In the genomic region with DNA sequence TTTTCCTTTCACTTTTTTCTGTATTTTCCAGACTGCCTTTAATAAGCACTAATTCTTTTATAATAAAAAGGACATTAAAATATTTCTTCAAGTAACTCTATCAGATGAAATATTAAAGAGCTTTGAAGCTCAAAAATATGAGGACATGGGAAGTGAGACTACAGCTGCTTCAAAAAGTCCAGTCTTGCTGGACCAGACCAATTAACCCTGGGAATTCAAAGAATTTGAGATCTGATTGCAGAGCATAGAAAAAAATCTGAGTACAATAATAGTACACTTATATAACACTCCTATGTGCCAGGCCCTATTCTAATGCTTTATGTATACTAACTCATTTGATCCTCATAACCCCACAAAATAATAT, we compare ENCODE assay signal across 10 cellular contexts. TPM values are rescaled to one million over a fixed set of nuclear protein-coding genes. Genes with fewer than 3 reads are reported as not detected.
DNase-seq lines count a peak whose midpoint lies in the region; ATAC-seq and TF ChIP-seq lines count a peak whose summit lies in the region.
"Had no signal": no experiment of that assay in that cellular context is flagged by ENCODE, and none has a peak within 500 bp of the region (broad histone marks: within the 10 kb centered on the region; RNA-seq: fewer than 3 reads in every experiment).

No MANE protein-coding gene starts in this region.

- peaks cover 2% of the 10 kb centered on the region for H3K36me3 Mint-ChIP-seq in HFFc6 (ENCODE audit: low read depth)

- no peaks in the 10 kb centered on the region for H3K27me3 Mint-ChIP-seq in HFFc6 (ENCODE audit: insufficient read depth)

- peaks cover 11% of the 10 kb centered on the region for H3F3A ChIP-seq in smooth muscle cell (ENCODE audit: low read depth)

- DNase-seq in HFFc6 (peak; percentile 20), cardiac muscle cell (ENCODE audit: low read depth in 1 of 2, low spot score in 1 of 2) (peak; percentile 38 to 54), smooth muscle cell (lab: John Stamatoyannopoulos, UW; ENCODE audit: unreplicated experiment) (no peak), HK-2 (ENCODE audit: unreplicated experiment) (no peak), SHP77 treated with DMSO at 0.1 percent for 48 hours (lab: John Stamatoyannopoulos, UW) (no peak)
- no peak for DNase-seq in NK-92 treated with Interleukin-12 subunit alpha and Interleukin-12 subunit beta, amount 100 ng/mL, for 24 hours (lab: John Stamatoyannopoulos, UW)
- DNase-seq: mesendoderm, NCI-H446 had no signal

- H3K9ac ChIP-seq in smooth muscle cell (ENCODE audit: low read depth): no peak overlapping the region

- H2AFZ ChIP-seq in smooth muscle cell (ENCODE audit: low read depth): no peak overlapping the region

- no peak for ATAC-seq in HG03571 (IDR thresholded peaks at IDR 0.05; ENCODE audit: unreplicated experiment)

- H3K4me2 ChIP-seq in smooth muscle cell: peak overlapping the region; percentile 66

- TF ChIP-seq CTCF in HFFc6 (IDR thresholded peaks at IDR 0.05) (no peak), WI38 (IDR thresholded peaks at IDR 0.05; ENCODE audit: low read depth, low read length) (no peak), cardiac muscle cell (IDR thresholded peaks at IDR 0.05; ENCODE audit: low read depth, low read length) (no peak), smooth muscle cell (IDR thresholded peaks at IDR 0.05; ENCODE audit: borderline replicate concordance, insufficient read depth, poor library complexity, severe bottlenecking) (no peak)

- H3K27ac Mint-ChIP-seq in HFFc6: peak overlapping the region; percentile 79

- H4K20me1 ChIP-seq in smooth muscle cell (ENCODE audit: low read depth): peaks cover 82% of the 10 kb centered on the region

- H3K27ac ChIP-seq in cardiac muscle cell (peak overlapping the region; percentile 77), smooth muscle cell (ENCODE audit: low read depth) (peak overlapping the region; percentile 86)

- peaks cover 86% of the 10 kb centered on the region for H3K4me1 Mint-ChIP-seq in HFFc6 (ENCODE audit: low read depth)

- peak overlapping the region; percentile 44 for H3K4me3 ChIP-seq in WI38 (ENCODE audit: low read depth, low read length)
- H3K4me3 ChIP-seq in cardiac muscle cell: no peak overlapping the region
- H3K4me3 ChIP-seq in smooth muscle cell: no peak overlapping the region

- H3K36me3 ChIP-seq in cardiac muscle cell (no peaks in the 10 kb centered on the region), smooth muscle cell (ENCODE audit: low read depth) (no peaks in the 10 kb centered on the region)

- peaks cover 80% of the 10 kb centered on the region for H3K79me2 ChIP-seq in smooth muscle cell (ENCODE audit: low read depth)

- H3K4me1 ChIP-seq in cardiac muscle cell (ENCODE audit: low read depth) (peaks cover 81% of the 10 kb centered on the region), smooth muscle cell (ENCODE audit: low read depth) (peaks cover 35% of the 10 kb centered on the region)

- H3K27me3 ChIP-seq in cardiac muscle cell (no peaks in the 10 kb centered on the region), smooth muscle cell (ENCODE audit: low read depth) (no peaks in the 10 kb centered on the region)

- H3K9me3 ChIP-seq in cardiac muscle cell (ENCODE audit: low read depth) (no peaks in the 10 kb centered on the region), smooth muscle cell (replicated peaks; ENCODE audit: low read depth) (no peaks in the 10 kb centered on the region)

- no peaks in the 10 kb centered on the region for H3K9me3 Mint-ChIP-seq in HFFc6

- peak overlapping the region; percentile 86 for H3K4me3 Mint-ChIP-seq in HFFc6

RNA-seq across cellular contexts. Expression of a gene that starts 9.8 kb away (rescaled TPM):
- total RNA-seq in HFFc6 (2021; fragmentation: NEBNext Ultra II Directional; extraction: Animal tissue kit (Norgen Biotek cat#: 25700)): 10 to 100 TPM; 52.1 to 61.8 (median 57.4) TPM
- 63.7 and 88.1 TPM in 2 replicates for total RNA-seq in cardiac muscle cell
- polyA plus RNA-seq in cardiac muscle cell: 75.6 and 117 TPM in 2 replicates
- 39.7 and 48.0 TPM in 2 replicates for total RNA-seq in smooth muscle cell
- 16.3 and 18.4 TPM in 2 replicates for polyA plus RNA-seq in smooth muscle cell

RNA-seq across cellular contexts. Expression of a gene that starts 57.1 kb away (rescaled TPM):
- not detected for total RNA-seq in HFFc6 (2021; fragmentation: NEBNext Ultra II Directional; extraction: Animal tissue kit (Norgen Biotek cat#: 25700))
- 0.07 and 0.30 TPM in 2 replicates for total RNA-seq in cardiac muscle cell
- 0.38 and 0.65 TPM in 2 replicates for polyA plus RNA-seq in cardiac muscle cell
- total RNA-seq in smooth muscle cell: 0.09 and 0.36 TPM in 2 replicates
- polyA plus RNA-seq in smooth muscle cell: 0.74 TPM in 1 of 2 replicates, not detected in the other

Comparison
In these comparisons a context has a peak if more than half of its experiments do, and no peak if none do; other contexts are left out.
1. DNase-seq: peak in HFFc6 (single experiment) and cardiac muscle cell (2 of 2); none in smooth muscle cell (single experiment), NK-92 treated with Interleukin-12 subunit alpha and Interleukin-12 subunit beta, amount 100 ng/mL, for 24 hours (single experiment), HK-2 (single experiment) and SHP77 treated with DMSO at 0.1 percent for 48 hours (single experiment).